In the genomic region with DNA sequence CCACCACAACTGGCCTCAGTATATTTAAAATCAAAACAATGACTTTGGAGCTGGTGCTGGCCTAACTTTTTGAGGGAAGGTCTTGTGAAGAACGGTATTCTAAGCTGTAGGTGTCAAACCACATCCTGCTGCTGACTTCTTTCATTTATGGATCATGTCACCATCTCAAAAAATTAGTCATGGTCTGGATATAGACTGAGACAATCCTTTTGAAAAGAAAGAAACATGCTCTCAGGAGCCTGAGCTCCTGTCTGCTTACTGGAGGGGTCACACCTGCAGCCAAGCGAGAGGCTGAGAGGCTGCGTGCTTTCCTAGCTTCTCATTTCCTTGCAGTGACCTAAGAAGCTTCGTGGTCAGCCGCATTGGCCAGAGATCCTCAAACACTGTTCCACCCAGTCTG, we compare ENCODE assay signal across 8 cellular contexts. TPM values are rescaled to one million over a fixed set of nuclear protein-coding genes. Genes with fewer than 3 reads are reported as not detected.
A peak's percentile ranks its signal among the peaks of the same experiment; 100 is the strongest.
DNase-seq lines count a peak whose midpoint lies in the region; ATAC-seq, FAIRE-seq and TF ChIP-seq lines count a peak whose summit lies in the region.

No MANE protein-coding gene starts in this region.

- no peaks in the 10 kb centered on the region for H3K79me2 ChIP-seq in GM12878 (ENCODE audit: control insufficient read depth, insufficient read depth, low read length)

- H3K36me3 ChIP-seq in GM12878 (ENCODE audit: control insufficient read depth in 2 of 2, insufficient read depth in 2 of 2, low read length in 1 of 2): no peaks in the 10 kb centered on the region
- no peaks in the 10 kb centered on the region; the same call in 1 of the 2 replicates for H3K36me3 ChIP-seq in HAP-1 (replicated peaks)

- DNase-seq in Daoy (ENCODE audit: low read depth) (peak; percentile 67), GM12878 (ENCODE audit: low read depth, low spot score) (peak; percentile 27), nephron progenitor cell (no peak), frontal cortex (ENCODE audit: low spot score in 2 of 2) (no peak), AG08395 (ENCODE audit: low spot score) (no peak), HAP-1 (ENCODE audit: low spot score in 2 of 2) (no peak)

- WGBS in GM12878 (ENCODE audit: insufficient coverage, insufficient replicate concordance, low lambda C conversion rate, missing lambda C conversion rate): 0% methylated on average over 5 of the region's 5 CpGs

- peak overlapping the region; percentile 45 for H2AFZ ChIP-seq in GM12878 (ENCODE audit: control insufficient read depth, low read depth, low read length)

- H3K4me1 ChIP-seq in GM12878 (ENCODE audit: control insufficient read depth, insufficient read depth, low read length) (peaks cover 9% of the 10 kb centered on the region), HAP-1 (no peaks in the 10 kb centered on the region)

- intact Hi-C loops in GM12878 (cut with micrococcal nuclease; ENCODE audit: unreplicated experiment): no loop called here

- BruUV-seq in GM12878 (replicated peaks; lab: Mats Ljungman, UMichigan): no TSS peak

- TF ChIP-seq CTCF in GM12878 (IDR thresholded peaks at IDR 0.05 in 2 of 3, conservative IDR thresholded peaks at IDR 0.05 in 1 of 3; ENCODE audit: control insufficient read depth in 2 of 3, extremely low read depth in 1 of 3, insufficient read depth in 1 of 3, low read depth in 3 of 3, low read length in 3 of 3) (no peak), nephron progenitor cell (IDR thresholded peaks at IDR 0.05) (no peak)

- no peak overlapping the region for H3K4me3 ChIP-seq in GM12878
- no peak overlapping the region for H3K4me3 ChIP-seq in HAP-1

- no peaks in the 10 kb centered on the region for H3K36me3 Mint-ChIP-seq in nephron progenitor cell (ENCODE audit: low read depth)

- POLR2A ChIA-PET in GM12878 (lab: Charles Lee): no interaction called here

- SMC1A ChIA-PET in GM12878 (lab: Charles Lee; ENCODE audit: uncharacterized antibody, unreplicated experiment): interaction anchor here (1.2 kb wide), 1 partner anchor 121 kb away, joined by 3 read pairs; no protein-coding TSS in a partner anchor

- peak in 1 of 2 experiments; percentile 30; a peak in 1 of 4 replicates for TF ChIP-seq EP300 in GM12878 (IDR thresholded peaks at IDR 0.05; ENCODE audit: borderline replicate concordance in 1 of 2, control insufficient read depth in 1 of 2, low read depth in 2 of 2, low read length in 2 of 2)

- no peaks in the 10 kb centered on the region for H3K27me3 ChIP-seq in GM12878 (replicated peaks in 1 of 2; ENCODE audit: control insufficient read depth in 2 of 2, insufficient read depth in 2 of 2, low read length in 1 of 2)
- H3K27me3 ChIP-seq in HAP-1 (ENCODE audit: low read depth): no peaks in the 10 kb centered on the region

- in situ Hi-C loops in GM12878 (cut with MboI) (no loop called here), HAP-1 (cut with MboI; ENCODE audit: low sequenced_read_pairs) (no loop called here)

- H3K9ac ChIP-seq in GM12878 (ENCODE audit: control insufficient read depth, insufficient read depth, low read length): no peak overlapping the region

- TF ChIP-seq POLR2A in GM12878 (IDR thresholded peaks at IDR 0.05; ENCODE audit: low read depth, low read length): no peak

- no peaks in the 10 kb centered on the region for H3K27me3 Mint-ChIP-seq in nephron progenitor cell (ENCODE audit: low read depth, poor library complexity)

- H3K4me1 Mint-ChIP-seq in nephron progenitor cell: peaks cover 14% of the 10 kb centered on the region

- no peak overlapping the region for H3K4me2 ChIP-seq in GM12878 (ENCODE audit: control insufficient read depth, insufficient read depth)

- CTCF ChIA-PET in GM12878 (lab: Yijun Ruan, JAX): interaction anchor here (0.7 to 0.8 kb wide), 2 partner anchors 124 to 374 kb away, joined by 3 read pairs; no protein-coding TSS in a partner anchor

- no peaks in the 10 kb centered on the region for H3K9me3 ChIP-seq in GM12878 (replicated peaks; ENCODE audit: control insufficient read depth, insufficient read depth, low read length)
- H3K9me3 ChIP-seq in HAP-1: no peaks in the 10 kb centered on the region

- H4K20me1 ChIP-seq in GM12878 (ENCODE audit: control insufficient read depth, insufficient read depth): no peaks in the 10 kb centered on the region

- H3K27ac Mint-ChIP-seq in nephron progenitor cell: no peak overlapping the region

- RAD21 ChIA-PET in GM12878 (lab: Charles Lee; ENCODE audit: unreplicated experiment): no interaction called here

- H3K27ac ChIP-seq in GM12878 (ENCODE audit: control insufficient read depth, insufficient read depth): no peak overlapping the region

- FAIRE-seq in GM12878 (lab: Jason Lieb, UNC) (peak; percentile 23), frontal cortex (lab: Jason Lieb, UNC) (no peak)

- H3K4me3 Mint-ChIP-seq in nephron progenitor cell: no peak overlapping the region

- TF ChIP-seq RAD21 in GM12878 (IDR thresholded peaks at IDR 0.05; ENCODE audit: insufficient read depth, low read depth, low read length): no peak

- peak; percentile 91 for ATAC-seq in GM21447 (IDR thresholded peaks at IDR 0.05; ENCODE audit: unreplicated experiment)
- peak; percentile 95 for ATAC-seq in HG03575 (IDR thresholded peaks at IDR 0.05; ENCODE audit: extremely low read depth, insufficient number of reproducible peaks, low FRiP score, unreplicated experiment)
- peak; percentile 93 for ATAC-seq in GM12878

- no peaks in the 10 kb centered on the region for H3K9me3 Mint-ChIP-seq in nephron progenitor cell

TF ChIP-seq in GM12878, 131 proteins besides CTCF, POLR2A, EP300 and RAD21 (continues in another document):
- TF ChIP-seq IRF4 (IDR thresholded peaks at IDR 0.05; ENCODE audit: low read depth, low read length): peak; percentile 10; the same call in 1 of the 2 replicates
- no peak for TF ChIP-seq ATF7 (IDR thresholded peaks at IDR 0.05; ENCODE audit: low read depth)
- TF ChIP-seq ZNF622 (IDR thresholded peaks at IDR 0.05): no peak
- TF ChIP-seq, protein P1, sequence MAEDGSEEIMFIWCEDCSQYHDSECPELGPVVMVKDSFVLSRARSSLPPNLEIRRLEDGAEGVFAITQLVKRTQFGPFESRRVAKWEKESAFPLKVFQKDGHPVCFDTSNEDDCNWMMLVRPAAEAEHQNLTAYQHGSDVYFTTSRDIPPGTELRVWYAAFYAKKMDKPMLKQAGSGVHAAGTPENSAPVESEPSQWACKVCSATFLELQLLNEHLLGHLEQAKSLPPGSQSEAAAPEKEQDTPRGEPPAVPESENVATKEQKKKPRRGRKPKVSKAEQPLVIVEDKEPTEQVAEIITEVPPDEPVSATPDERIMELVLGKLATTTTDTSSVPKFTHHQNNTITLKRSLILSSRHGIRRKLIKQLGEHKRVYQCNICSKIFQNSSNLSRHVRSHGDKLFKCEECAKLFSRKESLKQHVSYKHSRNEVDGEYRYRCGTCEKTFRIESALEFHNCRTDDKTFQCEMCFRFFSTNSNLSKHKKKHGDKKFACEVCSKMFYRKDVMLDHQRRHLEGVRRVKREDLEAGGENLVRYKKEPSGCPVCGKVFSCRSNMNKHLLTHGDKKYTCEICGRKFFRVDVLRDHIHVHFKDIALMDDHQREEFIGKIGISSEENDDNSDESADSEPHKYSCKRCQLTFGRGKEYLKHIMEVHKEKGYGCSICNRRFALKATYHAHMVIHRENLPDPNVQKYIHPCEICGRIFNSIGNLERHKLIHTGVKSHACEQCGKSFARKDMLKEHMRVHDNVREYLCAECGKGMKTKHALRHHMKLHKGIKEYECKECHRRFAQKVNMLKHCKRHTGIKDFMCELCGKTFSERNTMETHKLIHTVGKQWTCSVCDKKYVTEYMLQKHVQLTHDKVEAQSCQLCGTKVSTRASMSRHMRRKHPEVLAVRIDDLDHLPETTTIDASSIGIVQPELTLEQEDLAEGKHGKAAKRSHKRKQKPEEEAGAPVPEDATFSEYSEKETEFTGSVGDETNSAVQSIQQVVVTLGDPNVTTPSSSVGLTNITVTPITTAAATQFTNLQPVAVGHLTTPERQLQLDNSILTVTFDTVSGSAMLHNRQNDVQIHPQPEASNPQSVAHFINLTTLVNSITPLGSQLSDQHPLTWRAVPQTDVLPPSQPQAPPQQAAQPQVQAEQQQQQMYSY (CRISPR knock-in tag; IDR thresholded peaks at IDR 0.05): no peak
- no peak for TF ChIP-seq KLF5 (IDR thresholded peaks at IDR 0.05; ENCODE audit: partially characterized antibody)
- TF ChIP-seq MTA3 (IDR thresholded peaks at IDR 0.05; ENCODE audit: borderline replicate concordance, low read length): no peak
- no peak for TF ChIP-seq BMI1 (IDR thresholded peaks at IDR 0.05; ENCODE audit: borderline replicate concordance)
- TF ChIP-seq KDM1A (IDR thresholded peaks at IDR 0.05; ENCODE audit: borderline replicate concordance): no peak
- TF ChIP-seq HCFC1 (IDR thresholded peaks at IDR 0.05; ENCODE audit: low read length): no peak
- TF ChIP-seq, protein P2, sequence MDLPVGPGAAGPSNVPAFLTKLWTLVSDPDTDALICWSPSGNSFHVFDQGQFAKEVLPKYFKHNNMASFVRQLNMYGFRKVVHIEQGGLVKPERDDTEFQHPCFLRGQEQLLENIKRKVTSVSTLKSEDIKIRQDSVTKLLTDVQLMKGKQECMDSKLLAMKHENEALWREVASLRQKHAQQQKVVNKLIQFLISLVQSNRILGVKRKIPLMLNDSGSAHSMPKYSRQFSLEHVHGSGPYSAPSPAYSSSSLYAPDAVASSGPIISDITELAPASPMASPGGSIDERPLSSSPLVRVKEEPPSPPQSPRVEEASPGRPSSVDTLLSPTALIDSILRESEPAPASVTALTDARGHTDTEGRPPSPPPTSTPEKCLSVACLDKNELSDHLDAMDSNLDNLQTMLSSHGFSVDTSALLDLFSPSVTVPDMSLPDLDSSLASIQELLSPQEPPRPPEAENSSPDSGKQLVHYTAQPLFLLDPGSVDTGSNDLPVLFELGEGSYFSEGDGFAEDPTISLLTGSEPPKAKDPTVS (IDR thresholded peaks at IDR 0.05; ENCODE audit: low read depth, low read length): no peak

RNA-seq across cellular contexts. Expression of a gene that starts 55.2 kb away (rescaled TPM):
- total RNA-seq in Daoy (2014; rRNA removed; shearing (Covaris generic)): 16.3 and 16.9 TPM in 2 replicates
- total RNA-seq in GM12878 (2013; cell fraction: nucleolus; rRNA removed): 31.2 and 35.5 TPM in 2 replicates
- total RNA-seq in GM12878 (2014; rRNA removed) (2.0 and 2.5 TPM in 2 replicates), GM12878 (2014; rRNA removed; fragmentation: Illumina TruSeq; extraction: Trizol) (2.5 and 3.1 TPM in 2 replicates), GM12878 (2021) (2.5 TPM in 2 replicates), frontal cortex (171 TPM)
- 3.3 TPM for polyA plus RNA-seq in GM12878 (2011; ENCODE audit: low read depth)
- polyA plus RNA-seq in GM12878 (2011; rRNA removed) (10.5 and 12.0 TPM in 2 replicates), GM12878 (2014; fragmentation: Illumina TruSeq; extraction: Trizol) (2.0 and 2.3 TPM in 2 replicates), GM12878 (2014; fragmentation: Nextera tagmentation; extraction: Ambion mirVana) (1 to 10 TPM; 1.1 to 1.4 TPM), GM12878 (2014; rRNA removed) (1.7 and 2.3 TPM in 2 replicates), GM12878 (2016; fragmentation: Nextera tagmentation; extraction: Ambion mirVana) (1 to 10 TPM; 1.8 to 2.6 TPM)
- 8.5 and 11.8 TPM in 2 replicates for polyA plus RNA-seq in GM12878 (2011; cell fraction: cytosol; rRNA removed)
- polyA plus RNA-seq in GM12878 (2011; cell fraction: nucleus; rRNA removed): 14.7 and 21.6 TPM in 2 replicates
- polyA plus RNA-seq in GM12878 (2012): 4.8 and 5.9 TPM in 2 replicates
- polyA minus RNA-seq in GM12878 (2011; rRNA and poly(A)+ RNA removed): 7.1 and 9.8 TPM in 2 replicates
- polyA minus RNA-seq in GM12878 (2011; cell fraction: cytosol; rRNA and poly(A)+ RNA removed): 3.5 and 3.8 TPM in 2 replicates
- polyA minus RNA-seq in GM12878 (2011; cell fraction: nucleus; rRNA and poly(A)+ RNA removed): 6.8 and 11.3 TPM in 2 replicates

Comparison
In these comparisons a context has a peak if more than half of its experiments do, and no peak if none do; other contexts are left out.
1. DNase-seq: peak in Daoy (single experiment) and GM12878 (single experiment); none in nephron progenitor cell (single experiment), frontal cortex (0 of 2), AG08395 (single experiment) and HAP-1 (0 of 2).
2. Peak in every context shown above with its lines, with median percentiles within 50 percentile points of each other: ATAC-seq.